ENCODE assay signal across 8 cellular contexts in genomic region chr6:29016559-29017427, GRCh38. TPM values are rescaled to one million over a fixed set of nuclear protein-coding genes. Genes with fewer than 3 reads are reported as not detected.
DNase-seq lines count a peak whose midpoint lies in the region; ATAC-seq and TF ChIP-seq lines count a peak whose summit lies in the region.

No MANE protein-coding gene starts in this region.

- peak; percentile 79 for ATAC-seq in GM21529 (IDR thresholded peaks at IDR 0.05; ENCODE audit: unreplicated experiment)
- peak; percentile 86 to 88 for ATAC-seq in activated T-cell treated with anti-CD3 and anti-CD28 coated beads, Interleukin-2, amount 50 U/mL, for 72 hours (replicated peaks in 1 of 2)
- peak; percentile 73 to 75 for ATAC-seq in naive thymus-derived CD8-positive, alpha-beta T cell
- peak; percentile 94 to 95 for ATAC-seq in stimulated activated naive B cell treated with anti-CD40 and anti-IgM and Interleukin-4, amounts not matched to agents 10 μg/mL and 1 μg/mL and 100 μg/mL, for 72 hours (replicated peaks)

- peaks cover 0 to 3% (median 0%) of the 10 kb centered on the region in 3 donors for H3K9me3 Mint-ChIP-seq in IgD-negative memory B cell
- no peaks in the 10 kb centered on the region for H3K9me3 Mint-ChIP-seq in activated T-cell treated with anti-CD3 and anti-CD28 coated beads, Interleukin-2, amount 50 U/mL, for 72 hours
- H3K9me3 Mint-ChIP-seq in naive thymus-derived CD8-positive, alpha-beta T cell: peaks cover 0 to 4% (median 0%) of the 10 kb centered on the region in 9 donors
- H3K9me3 Mint-ChIP-seq in stimulated activated naive B cell treated with anti-CD40 and anti-IgM and Interleukin-4, amounts not matched to agents 10 μg/mL and 1 μg/mL and 100 μg/mL, for 72 hours: no peaks in the 10 kb centered on the region

- no peaks in the 10 kb centered on the region for H3K36me3 Mint-ChIP-seq in IgD-negative memory B cell
- peaks cover 0 to 2% of the 10 kb centered on the region in 2 donors for H3K36me3 Mint-ChIP-seq in activated T-cell treated with anti-CD3 and anti-CD28 coated beads, Interleukin-2, amount 50 U/mL, for 72 hours (ENCODE audit: insufficient read depth in 2 of 2)
- no peaks in the 10 kb centered on the region for H3K36me3 Mint-ChIP-seq in naive thymus-derived CD8-positive, alpha-beta T cell
- no peaks in the 10 kb centered on the region for H3K36me3 Mint-ChIP-seq in stimulated activated naive B cell treated with anti-CD40 and anti-IgM and Interleukin-4, amounts not matched to agents 10 μg/mL and 1 μg/mL and 100 μg/mL, for 72 hours

- POLR2A ChIA-PET in naive thymus-derived CD8-positive, alpha-beta T cell (lab: Charles Lee): interaction anchor here (0.6 to 3.0 kb wide), 14 partner anchors 29 to 179 kb away, joined by 3 to 23 read pairs (median 4); no protein-coding TSS in a partner anchor

- peaks cover 8 to 15% (median 14%) of the 10 kb centered on the region in 3 donors for H3K4me1 Mint-ChIP-seq in IgD-negative memory B cell
- peaks cover 17% of the 10 kb centered on the region for H3K4me1 Mint-ChIP-seq in activated T-cell treated with anti-CD3 and anti-CD28 coated beads, Interleukin-2, amount 50 U/mL, for 72 hours (ENCODE audit: low read depth)
- H3K4me1 Mint-ChIP-seq in naive thymus-derived CD8-positive, alpha-beta T cell: peaks cover 12 to 20% (median 19%) of the 10 kb centered on the region in 4 donors
- H3K4me1 Mint-ChIP-seq in stimulated activated naive B cell treated with anti-CD40 and anti-IgM and Interleukin-4, amounts not matched to agents 10 μg/mL and 1 μg/mL and 100 μg/mL, for 72 hours: peaks cover 13 to 21% of the 10 kb centered on the region in 2 donors

- H3K27me3 Mint-ChIP-seq in IgD-negative memory B cell: peaks cover 22% of the 10 kb centered on the region
- peaks cover 17% of the 10 kb centered on the region for H3K27me3 Mint-ChIP-seq in activated T-cell treated with anti-CD3 and anti-CD28 coated beads, Interleukin-2, amount 50 U/mL, for 72 hours (ENCODE audit: low read depth)
- peaks cover 0 to 42% (median 5%) of the 10 kb centered on the region in 5 donors for H3K27me3 Mint-ChIP-seq in naive thymus-derived CD8-positive, alpha-beta T cell
- peaks cover 41 to 56% of the 10 kb centered on the region in 2 donors for H3K27me3 Mint-ChIP-seq in stimulated activated naive B cell treated with anti-CD40 and anti-IgM and Interleukin-4, amounts not matched to agents 10 μg/mL and 1 μg/mL and 100 μg/mL, for 72 hours

- H3K4me3 Mint-ChIP-seq in IgD-negative memory B cell: peak overlapping the region; percentile 75 to 93 (median 86)
- peak overlapping the region; percentile 86 to 92 for H3K4me3 Mint-ChIP-seq in activated T-cell treated with anti-CD3 and anti-CD28 coated beads, Interleukin-2, amount 50 U/mL, for 72 hours
- peak overlapping the region; percentile 82 to 95 (median 91) for H3K4me3 Mint-ChIP-seq in naive thymus-derived CD8-positive, alpha-beta T cell
- peak overlapping the region; percentile 77 to 82 for H3K4me3 Mint-ChIP-seq in stimulated activated naive B cell treated with anti-CD40 and anti-IgM and Interleukin-4, amounts not matched to agents 10 μg/mL and 1 μg/mL and 100 μg/mL, for 72 hours

- peak; percentile 40 for DNase-seq in DMS153 treated with DMSO at 0.1 percent for 48 hours (lab: John Stamatoyannopoulos, UW; ENCODE audit: unreplicated experiment)
- DNase-seq in activated T-cell treated with anti-CD3 and anti-CD28 coated beads, Interleukin-2, amount 50 U/mL, for 72 hours: peak; percentile 83 to 85
- peak; percentile 84 for DNase-seq in fibroblast of peridontal ligament (ENCODE audit: extremely low read depth)
- peak; percentile 63 to 89 (median 79) for DNase-seq in naive thymus-derived CD8-positive, alpha-beta T cell
- peak; percentile 74 for DNase-seq in stimulated activated naive B cell treated with anti-CD40 and anti-IgM and Interleukin-4, amounts not matched to agents 10 μg/mL and 1 μg/mL and 100 μg/mL, for 72 hours

- peak overlapping the region in 2 of 3 donors; percentile 7 to 9 for H3K27ac Mint-ChIP-seq in IgD-negative memory B cell
- H3K27ac Mint-ChIP-seq in activated T-cell treated with anti-CD3 and anti-CD28 coated beads, Interleukin-2, amount 50 U/mL, for 72 hours: peak overlapping the region; percentile 13
- H3K27ac Mint-ChIP-seq in naive thymus-derived CD8-positive, alpha-beta T cell: peak overlapping the region; percentile 65 to 96 (median 82)
- H3K27ac Mint-ChIP-seq in stimulated activated naive B cell treated with anti-CD40 and anti-IgM and Interleukin-4, amounts not matched to agents 10 μg/mL and 1 μg/mL and 100 μg/mL, for 72 hours: peak overlapping the region; percentile 44

TF ChIP-seq in PFSK-1, 5 proteins besides CTCF, POLR2A, EP300 and RAD21:
- TF ChIP-seq REST (IDR thresholded peaks at IDR 0.05; ENCODE audit: insufficient read depth in 1 of 2, low read depth in 2 of 2, low read length in 2 of 2): no peak
- TF ChIP-seq FOXP2 (optimal IDR thresholded peaks at IDR 0.05; ENCODE audit: borderline replicate concordance, extremely low read depth, extremely low read length, insufficient read depth): peak; percentile 34

RNA-seq across cellular contexts. Expression of gene ZNF311, which starts 11.7 kb away (rescaled TPM):
- polyA plus RNA-seq in IgD-negative memory B cell: not detected
- 0.14 TPM for polyA plus RNA-seq in PFSK-1 (2012; ENCODE audit: insufficient read length, low read depth)
- total RNA-seq in activated T-cell treated with anti-CD3 and anti-CD28 coated beads, Interleukin-2, amount 50 U/mL, for 72 hours: 1 to 10 TPM; 1.6 to 2.1 TPM
- under 1 TPM; 0.49 to 0.63 TPM for total RNA-seq in naive thymus-derived CD8-positive, alpha-beta T cell
- under 1 TPM in 2 of 3 donors, not detected in 1; 0.05 to 0.36 TPM for polyA plus RNA-seq in naive thymus-derived CD8-positive, alpha-beta T cell

RNA-seq across cellular contexts. Expression of gene OR2W1, which starts 28.2 kb away (rescaled TPM):
- not detected for polyA plus RNA-seq in IgD-negative memory B cell
- not detected for polyA plus RNA-seq in PFSK-1 (2012; ENCODE audit: insufficient read length, low read depth)
- total RNA-seq in activated T-cell treated with anti-CD3 and anti-CD28 coated beads, Interleukin-2, amount 50 U/mL, for 72 hours: not detected
- not detected for total RNA-seq in naive thymus-derived CD8-positive, alpha-beta T cell
- not detected for polyA plus RNA-seq in naive thymus-derived CD8-positive, alpha-beta T cell

Comparison
In these comparisons a context has a peak if more than half of its experiments do, and no peak if none do; other contexts are left out.
1. Peak in every context shown above with its lines: DNase-seq and ATAC-seq.
2. H3K27ac Mint-ChIP-seq: peak in every context shown above with its lines; median percentile 82 in naive thymus-derived CD8-positive, alpha-beta T cell; 44 in stimulated activated naive B cell treated with anti-CD40 and anti-IgM and Interleukin-4, amounts not matched to agents 10 μg/mL and 1 μg/mL and 100 μg/mL, for 72 hours; 13 in activated T-cell treated with anti-CD3 and anti-CD28 coated beads, Interleukin-2, amount 50 U/mL, for 72 hours; 8 in IgD-negative memory B cell.